In the genomic region with DNA sequence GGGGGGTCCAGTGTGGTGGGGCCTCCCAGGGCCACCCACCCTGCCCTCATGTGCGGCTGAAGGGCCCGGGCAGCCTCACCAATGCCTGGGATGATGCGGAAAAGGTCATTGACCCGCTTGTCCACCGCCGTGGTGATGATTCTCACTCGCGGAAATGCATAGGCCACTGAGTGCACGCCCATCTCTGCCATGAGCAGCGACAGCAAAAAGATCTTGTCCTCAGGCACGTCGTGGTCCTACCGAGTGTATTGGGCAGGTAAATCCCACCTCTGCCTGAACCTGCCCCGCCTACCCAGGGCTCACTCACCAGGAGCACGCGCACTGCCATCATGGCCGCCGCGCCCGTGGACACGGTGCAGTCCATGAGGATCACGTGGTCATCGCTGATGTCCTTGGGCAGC, we compare ENCODE assay signal across 10 cellular contexts. TPM values are rescaled to one million over a fixed set of nuclear protein-coding genes. Genes with fewer than 3 reads are reported as not detected.
DNase-seq lines count a peak whose midpoint lies in the region; ATAC-seq, FAIRE-seq and TF ChIP-seq lines count a peak whose summit lies in the region.
"Had no signal": no experiment of that assay in that cellular context is flagged by ENCODE, and none has a peak within 500 bp of the region (broad histone marks: within the 10 kb centered on the region; RNA-seq: fewer than 3 reads in every experiment).

No MANE protein-coding gene starts in this region.

- no peak overlapping the region for H4K8ac ChIP-seq in IMR-90 (ENCODE audit: low read depth in 2 of 2, low read length in 2 of 2)

- H2BK15ac ChIP-seq in IMR-90 (ENCODE audit: low read depth, low read length) = no peak overlapping the region

- CTCF ChIA-PET in IMR-90 (lab: Yijun Ruan, JAX) = no interaction called here

- no peak overlapping the region for H3K4ac ChIP-seq in IMR-90 (ENCODE audit: low read depth, low read length)

- TF ChIP-seq RAD21 in IMR-90 (IDR thresholded peaks at IDR 0.05; ENCODE audit: low read length) = no peak

- no peak overlapping the region for H2BK120ac ChIP-seq in IMR-90 (ENCODE audit: low read depth, low read length)

- H2AK5ac ChIP-seq in IMR-90 (ENCODE audit: low read depth, low read length) = no peak overlapping the region

- H3K27ac ChIP-seq in IMR-90 (ENCODE audit: insufficient read depth, low read length) (no peak overlapping the region), kidney (ENCODE audit: low read depth in 2 of 2, low read length in 2 of 2) (no peak overlapping the region), Karpas-422 (ENCODE audit: low read length) (no peak overlapping the region), GM23248 (no peak overlapping the region)
- H3K27ac ChIP-seq: tibial nerve had no signal

- WGBS in IMR-90 (ENCODE audit: extremely low coverage in 2 of 2, insufficient read length in 1 of 2), 2 experiments = 90% methylated on average over 15 of the region's 23 CpGs; no CpG with 5 or more reads in 1 of the 2 experiments
- 93 to 94% methylated on average over 20 to 23 of the region's 23 CpGs for WGBS in GM23248 (ENCODE audit: low coverage in 1 of 2, low lambda C conversion rate in 2 of 2, missing lambda C conversion rate in 2 of 2), 2 experiments

- peaks cover 66% of the 10 kb centered on the region for H4K20me1 ChIP-seq in IMR-90 (ENCODE audit: insufficient read depth, low read length)
- H4K20me1 ChIP-seq in Karpas-422 (ENCODE audit: insufficient read depth, low read depth, low read length) = peaks cover 4% of the 10 kb centered on the region; the same call in 1 of the 2 replicates
- no peaks in the 10 kb centered on the region for H4K20me1 ChIP-seq in GM23248 (ENCODE audit: insufficient read depth)

- H2AFZ ChIP-seq in IMR-90 (replicated peaks; ENCODE audit: low read length, poor library complexity) = peak overlapping the region; percentile 51
- no peak overlapping the region for H2AFZ ChIP-seq in Karpas-422 (ENCODE audit: low read length)
- H2AFZ ChIP-seq in GM23248 = no peak overlapping the region

- no peak for ATAC-seq in IMR-90 (ENCODE audit: low read depth)
- ATAC-seq: activated CD8-positive, alpha-beta T cell treated with anti-CD3 and anti-CD28 coated beads, Interleukin-2, amount 10 ng/mL, durations not matched to agents 7 days and 5 days had no signal

- TF ChIP-seq POLR2A in IMR-90 (IDR thresholded peaks at IDR 0.05; ENCODE audit: low read depth, low read length) = no peak

- H3K23ac ChIP-seq in IMR-90 (ENCODE audit: low read depth, low read length) = no peak overlapping the region

- H3K27me3 ChIP-seq in IMR-90 (ENCODE audit: control insufficient read depth, insufficient read depth, low read length) (no peaks in the 10 kb centered on the region), Karpas-422 (ENCODE audit: low read length) (no peaks in the 10 kb centered on the region), GM23248 (replicated peaks; ENCODE audit: insufficient read depth) (no peaks in the 10 kb centered on the region)
- H3K27me3 ChIP-seq: tibial nerve had no signal

- no peak overlapping the region for H3K56ac ChIP-seq in IMR-90 (ENCODE audit: extremely low read depth, insufficient read depth, low read length)

- no TSS peak for BruUV-seq in IMR-90 (replicated peaks; lab: Mats Ljungman, UMichigan)

- dilution Hi-C loops in IMR-90 (cut with HindIII; ENCODE audit: low sequenced_read_pairs, unreplicated experiment) = no loop called here

- no peak overlapping the region for H3K4me2 ChIP-seq in IMR-90 (ENCODE audit: low read depth, low read length)
- no peak overlapping the region for H3K4me2 ChIP-seq in Karpas-422 (ENCODE audit: low read depth, low read length, poor library complexity, severe bottlenecking)
- H3K4me2 ChIP-seq in GM23248 (ENCODE audit: unreplicated experiment) = no peak overlapping the region

- no peak overlapping the region for H3K9ac ChIP-seq in IMR-90 (ENCODE audit: low read depth, low read length)
- no peak overlapping the region for H3K9ac ChIP-seq in kidney (ENCODE audit: low read length in 2 of 2)
- H3K9ac ChIP-seq in Karpas-422 (ENCODE audit: low read length) = no peak overlapping the region
- no peak overlapping the region for H3K9ac ChIP-seq in GM23248

- no peak overlapping the region for H3K4me3 ChIP-seq in IMR-90 (ENCODE audit: insufficient read depth, low read depth, low read length)
- no peak overlapping the region for H3K4me3 ChIP-seq in kidney (ENCODE audit: low read length in 2 of 2)
- no peak overlapping the region for H3K4me3 ChIP-seq in Karpas-422 (ENCODE audit: low read length)
- no peak overlapping the region for H3K4me3 ChIP-seq in GM23248
- H3K4me3 ChIP-seq: tibial nerve had no signal

- H3K79me1 ChIP-seq in IMR-90 (ENCODE audit: low read depth in 1 of 2, low read length in 2 of 2) = peaks cover 27 to 66% of the 10 kb centered on the region in 2 experiments

- H4K91ac ChIP-seq in IMR-90 (ENCODE audit: insufficient read depth, low read depth, low read length) = no peak overlapping the region

- no peak overlapping the region for H2BK20ac ChIP-seq in IMR-90 (ENCODE audit: low read depth, low read length)

- H3K36me3 ChIP-seq in IMR-90 (ENCODE audit: control insufficient read depth, insufficient read depth, low read length) (peaks cover 59% of the 10 kb centered on the region), kidney (ENCODE audit: control insufficient read depth in 1 of 2, insufficient read depth in 2 of 2, low read length in 2 of 2) (peaks cover 6 to 32% of the 10 kb centered on the region in 2 donors), Karpas-422 (ENCODE audit: insufficient read depth, low read length) (0 out of 2 replicates have a peak, but pooled peaks cover 4% of the 10 kb centered on the region), GM23248 (ENCODE audit: low read depth) (peaks cover 6% of the 10 kb centered on the region; the same call in 1 of the 2 replicates)

- intact Hi-C loops in IMR-90 (cut with micrococcal nuclease) (no loop called here), kidney (cut with DNase I) (no loop called here)

- no peak for FAIRE-seq in kidney (lab: Jason Lieb, UNC)
- FAIRE-seq: G401.6 had no signal

- no peak overlapping the region for H2BK5ac ChIP-seq in IMR-90 (ENCODE audit: low read depth, low read length, poor library complexity, severe bottlenecking)

- H3K9me3 ChIP-seq in IMR-90 (ENCODE audit: control insufficient read depth, insufficient read depth, low read length) = no peaks in the 10 kb centered on the region
- no peaks in the 10 kb centered on the region for H3K9me3 ChIP-seq in kidney (ENCODE audit: control insufficient read depth in 1 of 2, low read length in 2 of 2)
- H3K9me3 ChIP-seq in Karpas-422 (ENCODE audit: low read length) = no peaks in the 10 kb centered on the region
- no peaks in the 10 kb centered on the region for H3K9me3 ChIP-seq in GM23248 (ENCODE audit: low read depth)
- H3K9me3 ChIP-seq: tibial nerve had no signal

- no peak overlapping the region for H3K14ac ChIP-seq in IMR-90 (replicated peaks; ENCODE audit: low read depth, low read length)

- H3K4me1 ChIP-seq in IMR-90 (ENCODE audit: control insufficient read depth, insufficient read depth, low read length) (no peaks in the 10 kb centered on the region), kidney (ENCODE audit: control insufficient read depth in 1 of 2, insufficient read depth in 1 of 2, low read depth in 1 of 2, low read length in 2 of 2) (no peaks in the 10 kb centered on the region), Karpas-422 (ENCODE audit: low read length) (no peaks in the 10 kb centered on the region), GM23248 (ENCODE audit: insufficient read depth) (no peaks in the 10 kb centered on the region)

- H3K18ac ChIP-seq in IMR-90 (ENCODE audit: low read depth, low read length) = no peak overlapping the region

- in situ Hi-C loops in IMR-90 (cut with MboI; ENCODE audit: low sequenced_read_pairs) = no loop called here
- in situ Hi-C loops in GM23248 (cut with MboI) = no loop called here

- H3K79me2 ChIP-seq in Karpas-422 (ENCODE audit: low read length) = peaks cover under 1% of the 10 kb centered on the region
- peaks cover 44% of the 10 kb centered on the region for H3K79me2 ChIP-seq in GM23248 (ENCODE audit: insufficient read depth)

- H4K5ac ChIP-seq in IMR-90 (ENCODE audit: low read depth, low read length) = no peak overlapping the region

- H3F3A ChIP-seq in GM23248 (ENCODE audit: insufficient read depth) = peaks cover 21% of the 10 kb centered on the region; the same call in 1 of the 2 replicates

- POLR2A ChIA-PET in IMR-90 (lab: Charles Lee; ENCODE audit: unreplicated experiment) = no interaction called here

- peak overlapping the region; percentile 55 for H2AK9ac ChIP-seq in IMR-90 (replicated peaks; ENCODE audit: low read depth, low read length, poor library complexity)

- TF ChIP-seq CTCF in IMR-90 (conservative IDR thresholded peaks at IDR 0.05; ENCODE audit: low read depth, low read length) (no peak), kidney (IDR thresholded peaks at IDR 0.05; ENCODE audit: borderline replicate concordance, extremely low read depth, insufficient read depth) (no peak)

- DNase-seq in IMR-90 (no peak), kidney (peak; percentile 72), Karpas-422 (no peak), GM23248 (no peak)
- DNase-seq: activated CD8-positive, alpha-beta T cell treated with anti-CD3 and anti-CD28 coated beads, Interleukin-2, amount 10 ng/mL, durations not matched to agents 7 days and 5 days; MV-4-11; NCI-H2171 treated with DMSO at 0.1 percent for 48 hours; NK-92 treated with Interleukin-12 subunit alpha and Interleukin-12 subunit beta, amount 100 ng/mL, for 24 hours had no signal

- H3K9me1 ChIP-seq in IMR-90 (ENCODE audit: insufficient read depth, low read length) = peaks cover 4% of the 10 kb centered on the region; the same call in 1 of the 2 replicates

- no peaks in the 10 kb centered on the region for H3K9me2 ChIP-seq in Karpas-422 (replicated peaks; ENCODE audit: insufficient read depth, low read length)
- H3K9me2 ChIP-seq in GM23248 (ENCODE audit: insufficient read depth) = no peaks in the 10 kb centered on the region

RNA-seq across cellular contexts. Expression of a gene that starts 16.1 kb away (rescaled TPM):
- total RNA-seq in IMR-90 (2012; rRNA removed) (16.7 and 18.3 TPM in 2 replicates), kidney (39.8 TPM)
- polyA plus RNA-seq in IMR-90 (2012; rRNA removed) (54.7 and 58.6 TPM in 2 replicates), kidney (ENCODE audit: insufficient read depth, low read depth, low replicate concordance) (39.3 TPM), GM23248 (2016; fragmentation: Nextera tagmentation; extraction: Ambion mirVana) (28.8 and 33.4 TPM in 2 replicates)
- 19.8 and 55.6 TPM in 2 replicates for polyA plus RNA-seq in IMR-90 (2012; cell fraction: cytosol; rRNA removed)
- polyA plus RNA-seq in IMR-90 (2012; cell fraction: nucleus; rRNA removed; ENCODE audit: low replicate concordance) = 178 and 412 TPM in 2 replicates
- total RNA-seq in Karpas-422 (2014; rRNA removed; shearing (Covaris generic); ENCODE audit: low replicate concordance) = 32.3 and 35.3 TPM in 2 replicates
- 17.6 and 21.5 TPM in 2 replicates for total RNA-seq in GM23248 (2014; rRNA removed; shearing (Covaris generic))

RNA-seq across cellular contexts. Expression of a gene that starts 29.7 kb away (rescaled TPM):
- total RNA-seq in IMR-90 (2012; rRNA removed) (6.4 and 6.5 TPM in 2 replicates), kidney (19.2 TPM)
- polyA plus RNA-seq in IMR-90 (2012; rRNA removed) (15.6 and 15.9 TPM in 2 replicates), kidney (ENCODE audit: insufficient read depth, low read depth, low replicate concordance) (8.6 TPM), GM23248 (2016; fragmentation: Nextera tagmentation; extraction: Ambion mirVana) (1.2 and 1.5 TPM in 2 replicates)
- polyA plus RNA-seq in IMR-90 (2012; cell fraction: cytosol; rRNA removed) = 7.2 and 13.4 TPM in 2 replicates
- 50.2 and 83.0 TPM in 2 replicates for polyA plus RNA-seq in IMR-90 (2012; cell fraction: nucleus; rRNA removed; ENCODE audit: low replicate concordance)
- 4.2 and 9.0 TPM in 2 replicates for total RNA-seq in Karpas-422 (2014; rRNA removed; shearing (Covaris generic); ENCODE audit: low replicate concordance)
- total RNA-seq in GM23248 (2014; rRNA removed; shearing (Covaris generic)) = 16.4 and 16.6 TPM in 2 replicates

RNA-seq across cellular contexts. Expression of a gene that starts 39.4 kb away (rescaled TPM):
- total RNA-seq in IMR-90 (2012; rRNA removed) (0.54 and 0.56 TPM in 2 replicates), kidney (7.9 TPM)
- polyA plus RNA-seq in IMR-90 (2012; rRNA removed) (4.0 and 4.1 TPM in 2 replicates), kidney (ENCODE audit: insufficient read depth, low read depth, low replicate concordance) (8.5 TPM), GM23248 (2016; fragmentation: Nextera tagmentation; extraction: Ambion mirVana) (1.3 and 1.7 TPM in 2 replicates)
- polyA plus RNA-seq in IMR-90 (2012; cell fraction: cytosol; rRNA removed) = 3.9 and 4.6 TPM in 2 replicates
- polyA plus RNA-seq in IMR-90 (2012; cell fraction: nucleus; rRNA removed; ENCODE audit: low replicate concordance) = 14.1 and 23.9 TPM in 2 replicates
- total RNA-seq in Karpas-422 (2014; rRNA removed; shearing (Covaris generic); ENCODE audit: low replicate concordance) = 11.7 and 13.0 TPM in 2 replicates
- 0.38 and 1.3 TPM in 2 replicates for total RNA-seq in GM23248 (2014; rRNA removed; shearing (Covaris generic))

RNA-seq across cellular contexts. Expression of a gene that starts 40.9 kb away (rescaled TPM):
- 68.6 and 71.3 TPM in 2 replicates for total RNA-seq in IMR-90 (2012; rRNA removed)
- 38.5 and 43.5 TPM in 2 replicates for polyA plus RNA-seq in IMR-90 (2012; rRNA removed)
- polyA plus RNA-seq in IMR-90 (2012; cell fraction: cytosol; rRNA removed) = 32.3 and 36.0 TPM in 2 replicates
- polyA plus RNA-seq in IMR-90 (2012; cell fraction: nucleus; rRNA removed; ENCODE audit: low replicate concordance) = 27.2 and 30.1 TPM in 2 replicates
- 73.3 TPM for total RNA-seq in kidney
- polyA plus RNA-seq in kidney (ENCODE audit: insufficient read depth, low read depth, low replicate concordance) = 51.3 TPM
- 24.2 and 40.7 TPM in 2 replicates for total RNA-seq in Karpas-422 (2014; rRNA removed; shearing (Covaris generic); ENCODE audit: low replicate concordance)
- total RNA-seq in GM23248 (2014; rRNA removed; shearing (Covaris generic)) = 39.0 and 47.1 TPM in 2 replicates
- polyA plus RNA-seq in GM23248 (2016; fragmentation: Nextera tagmentation; extraction: Ambion mirVana) = 54.8 and 59.4 TPM in 2 replicates

RNA-seq across cellular contexts. Expression of a gene that starts 45.1 kb away (rescaled TPM):
- total RNA-seq in IMR-90 (2012; rRNA removed) = 45.2 and 46.9 TPM in 2 replicates
- polyA plus RNA-seq in IMR-90 (2012; rRNA removed) = 35.6 and 36.3 TPM in 2 replicates
- 34.5 and 45.2 TPM in 2 replicates for polyA plus RNA-seq in IMR-90 (2012; cell fraction: cytosol; rRNA removed)
- 30.4 and 42.4 TPM in 2 replicates for polyA plus RNA-seq in IMR-90 (2012; cell fraction: nucleus; rRNA removed; ENCODE audit: low replicate concordance)
- 52.3 TPM for total RNA-seq in kidney
- 24.4 TPM for polyA plus RNA-seq in kidney (ENCODE audit: insufficient read depth, low read depth, low replicate concordance)
- total RNA-seq in Karpas-422 (2014; rRNA removed; shearing (Covaris generic); ENCODE audit: low replicate concordance) = 22.9 and 28.5 TPM in 2 replicates
- 68.0 and 70.9 TPM in 2 replicates for total RNA-seq in GM23248 (2014; rRNA removed; shearing (Covaris generic))
- 22.4 and 24.9 TPM in 2 replicates for polyA plus RNA-seq in GM23248 (2016; fragmentation: Nextera tagmentation; extraction: Ambion mirVana)
